Comparison of ENCODE assay signal across 23 cellular contexts in the genomic region with DNA sequence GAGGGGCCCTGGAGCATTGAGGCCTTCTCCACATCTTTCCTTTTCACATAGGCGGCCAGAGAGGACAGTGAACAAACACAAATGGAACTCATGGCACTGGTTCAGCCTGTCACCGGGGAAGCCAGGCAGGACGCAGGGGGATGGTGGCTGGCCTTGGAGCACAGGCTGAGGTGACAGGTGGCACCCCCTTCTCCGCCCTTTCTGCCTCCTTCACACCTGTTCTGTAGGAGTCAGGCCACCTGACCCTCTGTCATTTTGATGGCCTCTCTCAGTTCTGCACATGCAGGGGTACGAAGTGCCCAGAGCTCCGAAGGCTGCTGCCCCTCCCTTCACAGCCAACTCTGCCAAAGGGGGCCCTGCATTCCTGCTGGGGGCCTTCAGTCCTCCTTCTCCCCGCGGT.
DNase-seq lines count a peak whose midpoint lies in the region; FAIRE-seq and TF ChIP-seq lines count a peak whose summit lies in the region.
"Had no signal": no experiment of that assay in that cellular context is flagged by ENCODE, and none has a peak within 500 bp of the region (broad histone marks: within the 10 kb centered on the region; RNA-seq: fewer than 3 reads in every experiment).

No MANE protein-coding gene starts in this region.

- H3K36me3 Mint-ChIP-seq in nephron progenitor cell (ENCODE audit: low read depth), result no peaks in the 10 kb centered on the region
- no peaks in the 10 kb centered on the region for H3K36me3 Mint-ChIP-seq in activated T-helper 1 cell treated with anti-CD3 and anti-CD28 coated beads, Interleukin-12 subunit alpha, Interleukin-12 subunit beta, Interleukin-2, Interleukin-4 antibody, amounts not matched to agents 30 ng/mL and 10 ng/mL and 1 ng/mL, durations not matched to agents 14 hours and 24 hours and 36 hours (ENCODE audit: low read depth)
- H3K36me3 Mint-ChIP-seq: CD4-positive, CD25-positive, alpha-beta regulatory T cell; CD8-positive, alpha-beta T cell had no signal

- H3K4me3 ChIP-seq in lower leg skin (ENCODE audit: low read depth, poor library complexity, severe bottlenecking), result no peak overlapping the region
- H3K4me3 ChIP-seq: BLaER1, GM12878, GM23248 had no signal

- H3K27me3 Mint-ChIP-seq in nephron progenitor cell (ENCODE audit: low read depth, poor library complexity), result peaks cover 52% of the 10 kb centered on the region
- peaks cover 11% of the 10 kb centered on the region for H3K27me3 Mint-ChIP-seq in activated T-helper 1 cell treated with anti-CD3 and anti-CD28 coated beads, Interleukin-12 subunit alpha, Interleukin-12 subunit beta, Interleukin-2, Interleukin-4 antibody, amounts not matched to agents 30 ng/mL and 10 ng/mL and 1 ng/mL, durations not matched to agents 14 hours and 24 hours and 36 hours (ENCODE audit: insufficient read depth)

- WGBS in lower leg skin, 2 donors, result 72 to 79% methylated on average over 8 of the region's 8 CpGs

- intact Hi-C loops in activated T-helper 1 cell treated with anti-CD3 and anti-CD28 coated beads, Interleukin-12 subunit alpha, Interleukin-12 subunit beta, Interleukin-2, Interleukin-4 antibody, amounts not matched to agents 30 ng/mL and 10 ng/mL and 1 ng/mL, durations not matched to agents 14 hours and 24 hours and 36 hours (cut with micrococcal nuclease), result no loop called here
- intact Hi-C loops in lower leg skin (cut with DNase I; ENCODE audit: low total_unique reads), result no loop called here

- no peak for TF ChIP-seq CTCF in nephron progenitor cell (IDR thresholded peaks at IDR 0.05)
- TF ChIP-seq CTCF in lower leg skin (IDR thresholded peaks at IDR 0.05), result no peak

- DNase-seq in DMS79 treated with DMSO at 0.1 percent for 48 hours (lab: John Stamatoyannopoulos, UW) (peak; percentile 6), DMS79 (lab: John Stamatoyannopoulos, UW) (no peak), HTR-8/SVneo (ENCODE audit: insufficient read length, low spot score) (no peak), cerebellar cortex (ENCODE audit: low spot score) (peak; percentile 91), nephron progenitor cell (no peak), lower leg skin (ENCODE audit: low spot score in 2 of 2) (no peak), HT-29 (ENCODE audit: low spot score) (no peak)
- DNase-seq in activated T-helper 1 cell treated with anti-CD3 and anti-CD28 coated beads, Interleukin-12 subunit alpha, Interleukin-12 subunit beta, Interleukin-2, Interleukin-4 antibody, amounts not matched to agents 30 ng/mL and 10 ng/mL and 1 ng/mL, durations not matched to agents 14 hours and 24 hours and 36 hours (ENCODE audit: low spot score), result no peak
- DNase-seq: CD4-positive, CD25-positive, alpha-beta regulatory T cell; CD8-positive, alpha-beta T cell; DMS 273 treated with DMSO at 0.1 percent for 48 hours; DND-41; GDM1; GM23248; H7; HCEC 1CT had no signal

- H3K4me3 Mint-ChIP-seq in nephron progenitor cell, result no peak overlapping the region
- H3K4me3 Mint-ChIP-seq in activated T-helper 1 cell treated with anti-CD3 and anti-CD28 coated beads, Interleukin-12 subunit alpha, Interleukin-12 subunit beta, Interleukin-2, Interleukin-4 antibody, amounts not matched to agents 30 ng/mL and 10 ng/mL and 1 ng/mL, durations not matched to agents 14 hours and 24 hours and 36 hours, result no peak overlapping the region
- H3K4me3 Mint-ChIP-seq: B cell; CD8-positive, alpha-beta T cell had no signal

- peaks cover 52% of the 10 kb centered on the region for H3K4me1 Mint-ChIP-seq in nephron progenitor cell
- no peaks in the 10 kb centered on the region for H3K4me1 Mint-ChIP-seq in activated T-helper 1 cell treated with anti-CD3 and anti-CD28 coated beads, Interleukin-12 subunit alpha, Interleukin-12 subunit beta, Interleukin-2, Interleukin-4 antibody, amounts not matched to agents 30 ng/mL and 10 ng/mL and 1 ng/mL, durations not matched to agents 14 hours and 24 hours and 36 hours (ENCODE audit: low read depth)
- H3K4me1 Mint-ChIP-seq: B cell had no signal

- no peaks in the 10 kb centered on the region for H3K9me3 Mint-ChIP-seq in nephron progenitor cell
- no peaks in the 10 kb centered on the region for H3K9me3 Mint-ChIP-seq in activated T-helper 1 cell treated with anti-CD3 and anti-CD28 coated beads, Interleukin-12 subunit alpha, Interleukin-12 subunit beta, Interleukin-2, Interleukin-4 antibody, amounts not matched to agents 30 ng/mL and 10 ng/mL and 1 ng/mL, durations not matched to agents 14 hours and 24 hours and 36 hours
- H3K9me3 Mint-ChIP-seq: CD8-positive, alpha-beta T cell had no signal

- TF ChIP-seq POLR2A in lower leg skin (IDR thresholded peaks at IDR 0.05), result no peak

- peak; percentile 16 for FAIRE-seq in HTR-8/SVneo (lab: Jason Lieb, UNC)
- FAIRE-seq: A204.1, D721Med, GM12878, GM19239, H1 had no signal

- H3K27ac Mint-ChIP-seq in nephron progenitor cell, result peak overlapping the region; percentile 24
- no peak overlapping the region for H3K27ac Mint-ChIP-seq in activated T-helper 1 cell treated with anti-CD3 and anti-CD28 coated beads, Interleukin-12 subunit alpha, Interleukin-12 subunit beta, Interleukin-2, Interleukin-4 antibody, amounts not matched to agents 30 ng/mL and 10 ng/mL and 1 ng/mL, durations not matched to agents 14 hours and 24 hours and 36 hours
- H3K27ac Mint-ChIP-seq: B cell; CD4-positive, CD25-positive, alpha-beta regulatory T cell; CD8-positive, alpha-beta T cell had no signal

Comparison
In these comparisons a context has a peak if more than half of its experiments do, and no peak if none do; other contexts are left out.
1. DNase-seq: peak in DMS79 treated with DMSO at 0.1 percent for 48 hours (single experiment) and cerebellar cortex (single experiment); none in DMS79 (single experiment), HTR-8/SVneo (single experiment), nephron progenitor cell (single experiment), activated T-helper 1 cell treated with anti-CD3 and anti-CD28 coated beads, Interleukin-12 subunit alpha, Interleukin-12 subunit beta, Interleukin-2, Interleukin-4 antibody, amounts not matched to agents 30 ng/mL and 10 ng/mL and 1 ng/mL, durations not matched to agents 14 hours and 24 hours and 36 hours (single experiment), lower leg skin (0 of 2) and HT-29 (single experiment).